18 cellular contexts compared by ENCODE assay signal in the genomic region with DNA sequence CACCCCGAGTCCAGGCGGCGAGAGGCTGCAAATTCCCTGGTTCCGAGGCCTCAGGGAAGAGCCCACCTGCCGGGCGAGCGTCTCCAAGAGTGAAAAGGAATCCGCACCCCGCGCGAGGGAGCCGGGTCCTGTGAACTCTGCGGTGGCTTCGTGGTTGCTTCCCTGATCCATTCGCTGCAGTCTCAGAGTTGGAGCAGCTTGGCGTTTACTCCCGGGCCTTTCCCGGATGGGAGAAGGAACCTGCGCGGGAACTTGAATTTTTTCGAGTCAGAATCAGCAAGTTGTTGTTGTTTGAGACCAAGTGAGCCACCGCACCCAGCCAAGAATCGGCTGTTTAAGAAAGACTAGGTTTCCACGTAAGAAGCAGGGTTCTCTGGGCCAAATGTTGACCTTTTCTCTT. TPM values are rescaled to one million over a fixed set of nuclear protein-coding genes. Genes with fewer than 3 reads are reported as not detected.
DNase-seq lines count a peak whose midpoint lies in the region; ATAC-seq and TF ChIP-seq lines count a peak whose summit lies in the region.
"Had no signal": no experiment of that assay in that cellular context is flagged by ENCODE, and none has a peak within 500 bp of the region (broad histone marks: within the 10 kb centered on the region; RNA-seq: fewer than 3 reads in every experiment).

No MANE protein-coding gene starts in this region.

- intact Hi-C loops in head of caudate nucleus (cut with DNase I), result no loop called here

- peaks cover 3 to 8% of the 10 kb centered on the region in 2 experiments; a peak in 3 of 4 replicates for H3K4me1 Mint-ChIP-seq in H9
- H3K4me1 Mint-ChIP-seq in brain, result no peaks in the 10 kb centered on the region
- H3K4me1 Mint-ChIP-seq in progenitor cell of endocrine pancreas (ENCODE audit: low read depth), result peaks cover 4% of the 10 kb centered on the region

- no peak overlapping the region for H3K56ac ChIP-seq in H9 (ENCODE audit: insufficient read length, low read depth, low read length)

- no peak overlapping the region for H2AFZ ChIP-seq in H9 (ENCODE audit: low read length)

- no CpG with 5 or more reads among the region's 24 CpGs for WGBS in H9 (ENCODE audit: extremely low coverage, insufficient read length, low lambda C conversion rate)

- no peak overlapping the region for H4K5ac ChIP-seq in H9 (ENCODE audit: insufficient read length, low read depth, low read length)

- H3K9ac ChIP-seq in H9 (ENCODE audit: extremely low read depth, insufficient read length, low read length), result peak overlapping the region; percentile 34
- H3K9ac ChIP-seq in iPS-18a (ENCODE audit: low read length), result peak overlapping the region; percentile 39
- H3K9ac ChIP-seq: BLaER1 had no signal

- no peaks in the 10 kb centered on the region for H4K20me1 ChIP-seq in H9 (ENCODE audit: control insufficient read depth, insufficient read depth, insufficient read length)
- H4K20me1 ChIP-seq: BLaER1 had no signal

- no peak overlapping the region for H2BK20ac ChIP-seq in H9 (ENCODE audit: low read depth, low read length, poor library complexity, severe bottlenecking)

- H3K36me3 Mint-ChIP-seq in H9 (ENCODE audit: insufficient read depth in 1 of 3, low read depth in 3 of 3), result peaks cover 0 to 4% (median 0%) of the 10 kb centered on the region in 3 experiments; a peak in 2 of 7 replicates
- H3K36me3 Mint-ChIP-seq in brain, result no peaks in the 10 kb centered on the region
- peaks cover 3% of the 10 kb centered on the region for H3K36me3 Mint-ChIP-seq in progenitor cell of endocrine pancreas (ENCODE audit: insufficient read depth)
- H3K36me3 Mint-ChIP-seq: activated naive CD4-positive, alpha-beta T cell treated with anti-CD3 and anti-CD28 coated beads, Interleukin-2, amount 50 U/mL, for 72 hours had no signal

- H3K4me3 Mint-ChIP-seq in H9, result peak overlapping the region; percentile 76 to 84
- peak overlapping the region in 4 of 5 experiments; percentile 20 to 73 (median 45) for H3K4me3 Mint-ChIP-seq in brain
- peak overlapping the region; percentile 47 for H3K4me3 Mint-ChIP-seq in progenitor cell of endocrine pancreas (ENCODE audit: low read depth)

- peaks cover 16% of the 10 kb centered on the region for H3K27me3 Mint-ChIP-seq in H9 (ENCODE audit: low read depth)
- peaks cover 83% of the 10 kb centered on the region for H3K27me3 Mint-ChIP-seq in brain
- H3K27me3 Mint-ChIP-seq in progenitor cell of endocrine pancreas, result peaks cover 34% of the 10 kb centered on the region

- no peak overlapping the region for H3K4ac ChIP-seq in H9 (ENCODE audit: low read depth, low read length)

- ATAC-seq in GM21576 (IDR thresholded peaks at IDR 0.05; ENCODE audit: unreplicated experiment), result no peak
- no peak for ATAC-seq in GM19397 (IDR thresholded peaks at IDR 0.05; ENCODE audit: unreplicated experiment)
- ATAC-seq: activated naive CD4-positive, alpha-beta T cell treated with anti-CD3 and anti-CD28 coated beads, Interleukin-2, amount 50 U/mL, for 72 hours had no signal

- H3K36me3 ChIP-seq in iPS-18a (ENCODE audit: control insufficient read depth, low read depth, low read length), result no peaks in the 10 kb centered on the region
- H3K36me3 ChIP-seq: BLaER1, cardiac muscle cell, suprapubic skin had no signal

- no peak overlapping the region for H2BK15ac ChIP-seq in H9 (ENCODE audit: low read depth, low read length)

- H3K4me1 ChIP-seq in H9 (ENCODE audit: insufficient read depth, low read length), result no peaks in the 10 kb centered on the region
- peaks cover 4% of the 10 kb centered on the region for H3K4me1 ChIP-seq in iPS-18a (ENCODE audit: control insufficient read depth, low read depth, low read length)
- H3K4me1 ChIP-seq: BLaER1, suprapubic skin had no signal

- no peak overlapping the region for H3T11ph ChIP-seq in H9 (ENCODE audit: low read length)

- H3K27ac ChIP-seq in H9 (ENCODE audit: insufficient read length, low read depth, low read length), result no peak overlapping the region
- no peak overlapping the region for H3K27ac ChIP-seq in iPS-18a (ENCODE audit: low read length)
- H3K27ac ChIP-seq: BLaER1, cardiac muscle cell, suprapubic skin had no signal

- H4K8ac ChIP-seq in H9 (replicated peaks; ENCODE audit: insufficient read length, low read depth, low read length), result no peak overlapping the region

- peak overlapping the region; percentile 87 for H3K4me3 ChIP-seq in iPS-18a (ENCODE audit: low read length)
- H3K4me3 ChIP-seq: BLaER1, cardiac muscle cell, suprapubic skin had no signal

- peak overlapping the region; percentile 86 for H3K4me2 ChIP-seq in H9 (ENCODE audit: insufficient read depth, insufficient read length, low read length)
- H3K4me2 ChIP-seq: BLaER1 had no signal

- no peak overlapping the region for H3K23ac ChIP-seq in H9 (ENCODE audit: insufficient read length, low read depth, low read length)

- TF ChIP-seq CTCF in H9 (conservative IDR thresholded peaks at IDR 0.05) (no peak), brain (conservative IDR thresholded peaks at IDR 0.05) (no peak), progenitor cell of endocrine pancreas (IDR thresholded peaks at IDR 0.05; ENCODE audit: unreplicated experiment) (no peak)

- no peak overlapping the region for H2BK120ac ChIP-seq in H9 (ENCODE audit: low read depth, low read length, poor library complexity, severe bottlenecking)

- no peak overlapping the region for H2BK12ac ChIP-seq in H9 (ENCODE audit: insufficient read length, low read depth, low read length)

- H3K14ac ChIP-seq in H9 (ENCODE audit: insufficient read depth, low read length), result peak overlapping the region; percentile 6; the same call in 1 of the 2 replicates

- H3K27me3 ChIP-seq in H9 (ENCODE audit: insufficient read depth, low read length) (no peaks in the 10 kb centered on the region), iPS-18a (ENCODE audit: control insufficient read depth, insufficient read depth, low read length) (peaks cover 17% of the 10 kb centered on the region)
- H3K27me3 ChIP-seq: BLaER1 had no signal

- H3K23me2 ChIP-seq in H9 (ENCODE audit: insufficient read length, low read depth, low read length, poor library complexity, severe bottlenecking), result peaks cover 6% of the 10 kb centered on the region

- H2AK5ac ChIP-seq in H9 (ENCODE audit: insufficient read length, low read length), result no peak overlapping the region

- no peaks in the 10 kb centered on the region for H3K79me2 ChIP-seq in H9 (ENCODE audit: insufficient read depth, low read length)

- no peak overlapping the region for H2BK5ac ChIP-seq in H9 (ENCODE audit: insufficient read length, low read length)

- H3K27ac Mint-ChIP-seq in H9, result no peak overlapping the region; a peak in 2 of 7 replicates
- H3K27ac Mint-ChIP-seq in brain, result no peak overlapping the region
- H3K27ac Mint-ChIP-seq in progenitor cell of endocrine pancreas, result peak overlapping the region; percentile 67
- H3K27ac Mint-ChIP-seq: activated naive CD4-positive, alpha-beta T cell treated with anti-CD3 and anti-CD28 coated beads, Interleukin-2, amount 50 U/mL, for 72 hours had no signal

- DNase-seq in H9, result peak; percentile 61
- no peak for DNase-seq in progenitor cell of endocrine pancreas (ENCODE audit: low spot score, unreplicated experiment)
- DNase-seq in head of caudate nucleus, result no peak
- DNase-seq in stimulated activated CD4-positive, alpha-beta T cell treated with anti-CD3 and anti-CD28 coated beads, Interleukin-2, amount 100 ng/mL, for 48 hours, result no peak
- DNase-seq: activated CD4-positive, alpha-beta T cell treated with anti-CD3 and anti-CD28 coated beads for 48 hours; DMS153; NCI-H146; stimulated activated CD4-positive, alpha-beta T cell treated with anti-CD3 and anti-CD28 coated beads, Interleukin-2, amount 100 ng/mL, for 24 hours; T-helper 9 cell had no signal

- no peaks in the 10 kb centered on the region for H3K79me1 ChIP-seq in H9 (ENCODE audit: insufficient read depth, low read depth, low read length, poor library complexity, severe bottlenecking)

- no peaks in the 10 kb centered on the region for H3K9me3 Mint-ChIP-seq in H9
- peaks cover 0 to 4% (median 0%) of the 10 kb centered on the region in 5 experiments for H3K9me3 Mint-ChIP-seq in brain
- H3K9me3 Mint-ChIP-seq in progenitor cell of endocrine pancreas (ENCODE audit: low read depth), result no peaks in the 10 kb centered on the region
- H3K9me3 Mint-ChIP-seq: activated naive CD4-positive, alpha-beta T cell treated with anti-CD3 and anti-CD28 coated beads, Interleukin-2, amount 50 U/mL, for 72 hours had no signal

- H4K91ac ChIP-seq in H9 (ENCODE audit: insufficient read length, low read depth, low read length), result no peak overlapping the region

- H3K9me3 ChIP-seq in H9 (ENCODE audit: control insufficient read depth, low read depth, low read length) (no peaks in the 10 kb centered on the region), iPS-18a (ENCODE audit: control insufficient read depth, low read depth, low read length) (no peaks in the 10 kb centered on the region)
- H3K9me3 ChIP-seq: suprapubic skin had no signal

- no peak overlapping the region for H3K18ac ChIP-seq in H9 (ENCODE audit: insufficient read length, low read depth, low read length)

RNA-seq across cellular contexts. Expression of a gene that starts 12.8 kb away (rescaled TPM):
- total RNA-seq in H9 (2021) (14.8 and 17.7 TPM in 2 replicates), progenitor cell of endocrine pancreas (28.2 and 29.8 TPM in 2 replicates)
- polyA plus RNA-seq in brain (ENCODE audit: insufficient read depth, low read depth, low replicate concordance), result 24.8 TPM
- total RNA-seq: myocyte had no signal

RNA-seq across cellular contexts. Expression of a gene that starts 51.7 kb away (rescaled TPM):
- total RNA-seq in H9 (2021) (not detected in 2 replicates), progenitor cell of endocrine pancreas (not detected in 2 replicates)
- polyA plus RNA-seq in brain (ENCODE audit: insufficient read depth, low read depth, low replicate concordance), result not detected
- total RNA-seq: activated naive CD4-positive, alpha-beta T cell treated with anti-CD3 and anti-CD28 coated beads, Interleukin-2, amount 50 U/mL, for 72 hours; myocyte; suprapubic skin had no signal
- polyA plus RNA-seq: cardiac muscle cell had no signal
